18 cellular contexts compared by ENCODE assay signal in genomic region chr9:38329980-38330379, GRCh38.
"Had no signal": no experiment of that assay in that cellular context is flagged by ENCODE, and none has a peak within 500 bp of the region (broad histone marks: within the 10 kb centered on the region; RNA-seq: fewer than 3 reads in every experiment).

No MANE protein-coding gene starts in this region.

- H3K27me3 ChIP-seq: dorsolateral prefrontal cortex, esophagus muscularis mucosa, gastroesophageal sphincter, left lung had no signal

- H3K9me3 Mint-ChIP-seq: mesothelial cell of epicardium had no signal

- H3K4me1 ChIP-seq: esophagus muscularis mucosa, foreskin keratinocyte, gastroesophageal sphincter, heart right ventricle, left lung, lower lobe of right lung had no signal

- ATAC-seq: foreskin keratinocyte, gastroesophageal sphincter, heart right ventricle, left lung, left ventricle myocardium superior, lower lobe of right lung had no signal

- DNase-seq: dermis blood vessel endothelial cell; dorsolateral prefrontal cortex; effector CD4-positive, alpha-beta T cell; effector memory CD4-positive, alpha-beta T cell; foreskin keratinocyte; head of caudate nucleus; heart right ventricle; hippocampal formation; kidney; kidney glomerular epithelial cell; left lung; left ventricle myocardium superior; lower lobe of right lung; mesenchymal stem cell had no signal

- H3K36me3 Mint-ChIP-seq: mesothelial cell of epicardium had no signal

- H3K27ac Mint-ChIP-seq: mesothelial cell of epicardium had no signal

- H3K36me3 ChIP-seq: esophagus muscularis mucosa, gastroesophageal sphincter, heart right ventricle, left lung, lower lobe of right lung had no signal

- H3K4me3 ChIP-seq: coronary artery, dorsolateral prefrontal cortex, esophagus muscularis mucosa, gastroesophageal sphincter, heart right ventricle, left lung, lower lobe of right lung had no signal

- H3K27ac ChIP-seq: coronary artery, dorsolateral prefrontal cortex, esophagus muscularis mucosa, foreskin keratinocyte, gastroesophageal sphincter, heart right ventricle, left lung, lower lobe of right lung had no signal

- H3K9me3 ChIP-seq: esophagus muscularis mucosa, gastroesophageal sphincter, heart right ventricle, left lung, lower lobe of right lung had no signal

- H3K4me3 Mint-ChIP-seq: mesothelial cell of epicardium had no signal

- H3K4me1 Mint-ChIP-seq: mesothelial cell of epicardium had no signal
